In genomic region chr9:87853289-87853688, GRCh38 we compare ENCODE assay signal across 27 cellular contexts. TPM values are rescaled to one million over a fixed set of nuclear protein-coding genes. Genes with fewer than 3 reads are reported as not detected.
"Had no signal": no experiment of that assay in that cellular context is flagged by ENCODE, and none has a peak within 500 bp of the region (broad histone marks: within the 10 kb centered on the region; RNA-seq: fewer than 3 reads in every experiment).

No MANE protein-coding gene starts in this region.

- H3K4me3 Mint-ChIP-seq: effector memory CD8-positive, alpha-beta T cell; naive thymus-derived CD4-positive, alpha-beta T cell; nephron; neural progenitor cell; stimulated activated memory B cell treated with anti-CD40 and anti-IgM and Interleukin-4, amounts not matched to agents 10 μg/mL and 1 μg/mL and 100 μg/mL, for 72 hours had no signal

- H3K4me3 ChIP-seq: neural progenitor cell, prostate gland, sigmoid colon, testis, tibial artery, upper lobe of left lung, uterus had no signal

- H3K36me3 ChIP-seq: neural progenitor cell, prostate gland, sigmoid colon, tibial artery, upper lobe of left lung, uterus had no signal

- H3K27me3 Mint-ChIP-seq: stimulated activated memory B cell treated with anti-CD40 and anti-IgM and Interleukin-4, amounts not matched to agents 10 μg/mL and 1 μg/mL and 100 μg/mL, for 72 hours had no signal

- H3K36me3 Mint-ChIP-seq: neural progenitor cell; stimulated activated memory B cell treated with anti-CD40 and anti-IgM and Interleukin-4, amounts not matched to agents 10 μg/mL and 1 μg/mL and 100 μg/mL, for 72 hours had no signal

- H3K27ac ChIP-seq: neural progenitor cell, parathyroid adenoma, prostate gland, sigmoid colon, tibial artery, upper lobe of left lung, uterus had no signal

- H3K27me3 ChIP-seq: neural progenitor cell, sigmoid colon, testis, tibial artery, upper lobe of left lung, uterus had no signal

- DNase-seq: cortex of kidney; effector memory CD8-positive, alpha-beta T cell; midbrain; naive thymus-derived CD4-positive, alpha-beta T cell; right cardiac atrium; sigmoid colon; stimulated activated CD4-positive, alpha-beta T cell treated with anti-CD3 and anti-CD28 coated beads, Interleukin-2, amount 100 ng/mL, for 24 hours; stimulated activated CD4-positive, alpha-beta T cell treated with anti-CD3 and anti-CD28 coated beads, Interleukin-4, amount 100 ng/mL, for 4 hours; stimulated activated naive CD8-positive, alpha-beta T cell treated with anti-CD3 and anti-CD28 coated beads, Interleukin-15, Interleukin-2, amounts not matched to agents 100 U/mL and 50 U/mL, for 24 hours; substantia nigra; testis; tibial artery; upper lobe of left lung; uterus had no signal

- H3K27ac Mint-ChIP-seq: effector memory CD8-positive, alpha-beta T cell; naive thymus-derived CD4-positive, alpha-beta T cell; neural progenitor cell; stimulated activated memory B cell treated with anti-CD40 and anti-IgM and Interleukin-4, amounts not matched to agents 10 μg/mL and 1 μg/mL and 100 μg/mL, for 72 hours had no signal

- H3K9me3 ChIP-seq: prostate gland, sigmoid colon, testis, tibial artery, uterus had no signal

- H3K4me1 ChIP-seq: parathyroid adenoma, prostate gland, sigmoid colon, tibial artery, uterus had no signal

- ATAC-seq: effector memory CD8-positive, alpha-beta T cell; left lobe of liver; naive thymus-derived CD4-positive, alpha-beta T cell; right cardiac atrium; stimulated activated memory B cell treated with anti-CD40 and anti-IgM and Interleukin-4, amounts not matched to agents 10 μg/mL and 1 μg/mL and 100 μg/mL, for 72 hours; stimulated activated naive CD8-positive, alpha-beta T cell treated with anti-CD3 and anti-CD28 coated beads, Interleukin-15, Interleukin-2, amounts not matched to agents 100 U/mL and 50 U/mL, for 24 hours had no signal

- H3K4me1 Mint-ChIP-seq: stimulated activated memory B cell treated with anti-CD40 and anti-IgM and Interleukin-4, amounts not matched to agents 10 μg/mL and 1 μg/mL and 100 μg/mL, for 72 hours had no signal

- H3K9me3 Mint-ChIP-seq: effector memory CD8-positive, alpha-beta T cell; stimulated activated memory B cell treated with anti-CD40 and anti-IgM and Interleukin-4, amounts not matched to agents 10 μg/mL and 1 μg/mL and 100 μg/mL, for 72 hours had no signal

RNA-seq across cellular contexts. Expression of gene SPATA31E1, which starts 29.4 kb away (rescaled TPM):
- total RNA-seq: dermis microvascular lymphatic vessel endothelial cell; fibroblast of villous mesenchyme; frontal cortex; left lobe of liver; lower leg skin; mammary epithelial cell; mucosa of gallbladder; naive thymus-derived CD4-positive, alpha-beta T cell; right cardiac atrium; sigmoid colon; skeletal muscle tissue; upper lobe of left lung; uterus had no signal
